ENCODE assay signal across 2 cellular contexts in the genomic region with DNA sequence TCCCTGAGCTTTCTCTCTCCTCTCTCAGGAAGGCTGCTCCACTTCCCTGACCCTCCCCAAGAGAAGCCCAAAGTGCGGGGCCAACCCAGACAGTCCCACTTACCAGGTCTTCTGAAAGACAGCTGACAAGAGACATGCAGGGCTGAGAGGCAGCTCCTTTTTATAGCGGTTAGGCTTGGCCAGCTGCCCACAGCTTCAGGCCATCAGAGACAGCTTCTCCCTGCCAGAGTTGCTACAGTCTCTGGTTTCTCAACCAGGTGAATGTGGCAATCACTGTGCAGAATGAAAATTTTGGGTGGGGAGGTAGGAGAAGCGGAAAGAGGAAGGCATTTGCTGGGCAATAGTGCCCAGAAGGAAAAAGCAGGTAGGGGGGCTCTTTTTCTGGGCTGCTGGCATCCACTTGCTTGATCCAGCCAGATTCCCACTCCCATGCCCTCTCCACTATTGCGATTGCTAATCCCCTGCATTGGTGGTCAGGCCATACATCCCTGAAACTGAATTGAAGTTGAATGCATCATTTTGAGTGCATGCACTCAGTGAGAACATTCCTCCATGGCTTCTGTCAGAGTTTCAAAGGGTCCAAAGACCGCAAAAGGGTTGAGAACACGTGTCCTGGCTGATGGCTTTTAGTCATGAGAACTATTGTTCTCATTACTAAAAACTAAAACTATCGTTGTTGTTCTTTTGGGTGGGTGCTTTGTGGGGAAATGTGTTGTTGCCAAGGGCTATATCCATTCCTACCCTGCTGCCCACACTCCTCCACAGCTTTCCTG.
TF ChIP-seq lines count a peak whose summit lies in the region.

TSS of gene S100A8 (minus strand) at position 136 of the 773 bp plus-strand sequence. CDS start 538 bp downstream, outside the sequence.

TF ChIP-seq in liver, 16 proteins besides CTCF, POLR2A, EP300 and RAD21:
- no peak for TF ChIP-seq FOXA1 (IDR thresholded peaks at IDR 0.05)
- no peak for TF ChIP-seq NR2F2 (IDR thresholded peaks at IDR 0.05)
- TF ChIP-seq TAF1 (conservative IDR thresholded peaks at IDR 0.05), result no peak
- TF ChIP-seq YY1 (IDR thresholded peaks at IDR 0.05), result no peak
- TF ChIP-seq RXRA (IDR thresholded peaks at IDR 0.05), result no peak
- TF ChIP-seq HNF4G (IDR thresholded peaks at IDR 0.05), result no peak
- no peak for TF ChIP-seq FOXA2 (IDR thresholded peaks at IDR 0.05)
- TF ChIP-seq HNF4A (conservative IDR thresholded peaks at IDR 0.05), result no peak
- TF ChIP-seq ATF3 (IDR thresholded peaks at IDR 0.05), result no peak
- no peak for TF ChIP-seq JUND (IDR thresholded peaks at IDR 0.05)
- TF ChIP-seq REST (IDR thresholded peaks at IDR 0.05), result no peak
- TF ChIP-seq ZBTB33 (IDR thresholded peaks at IDR 0.05), result no peak
- no peak for TF ChIP-seq GABPA (IDR thresholded peaks at IDR 0.05 in 1 of 2, conservative IDR thresholded peaks at IDR 0.05 in 1 of 2)
- TF ChIP-seq SP1 (IDR thresholded peaks at IDR 0.05), result no peak
- TF ChIP-seq, protein P1, sequence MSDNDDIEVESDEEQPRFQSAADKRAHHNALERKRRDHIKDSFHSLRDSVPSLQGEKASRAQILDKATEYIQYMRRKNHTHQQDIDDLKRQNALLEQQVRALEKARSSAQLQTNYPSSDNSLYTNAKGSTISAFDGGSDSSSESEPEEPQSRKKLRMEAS (IDR thresholded peaks at IDR 0.05), result no peak
- TF ChIP-seq EGR1 (IDR thresholded peaks at IDR 0.05; ENCODE audit: low read depth in 2 of 2), result no peak

TF ChIP-seq in HepG2, 621 proteins besides CTCF, POLR2A, EP300 and RAD21:
- TF ChIP-seq, protein P2, sequence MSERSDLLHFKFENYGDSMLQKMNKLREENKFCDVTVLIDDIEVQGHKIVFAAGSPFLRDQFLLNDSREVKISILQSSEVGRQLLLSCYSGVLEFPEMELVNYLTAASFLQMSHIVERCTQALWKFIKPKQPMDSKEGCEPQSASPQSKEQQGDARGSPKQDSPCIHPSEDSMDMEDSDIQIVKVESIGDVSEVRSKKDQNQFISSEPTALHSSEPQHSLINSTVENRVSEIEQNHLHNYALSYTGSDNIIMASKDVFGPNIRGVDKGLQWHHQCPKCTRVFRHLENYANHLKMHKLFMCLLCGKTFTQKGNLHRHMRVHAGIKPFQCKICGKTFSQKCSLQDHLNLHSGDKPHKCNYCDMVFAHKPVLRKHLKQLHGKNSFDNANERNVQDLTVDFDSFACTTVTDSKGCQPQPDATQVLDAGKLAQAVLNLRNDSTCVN (CRISPR knock-in tag; IDR thresholded peaks at IDR 0.05; ENCODE audit: borderline replicate concordance), result no peak
- TF ChIP-seq XBP1 (CRISPR knock-in tag; IDR thresholded peaks at IDR 0.05) (no peak), GATAD2A (CRISPR knock-in tag; IDR thresholded peaks at IDR 0.05) (no peak), ZNF761 (CRISPR knock-in tag; conservative IDR thresholded peaks at IDR 0.05) (no peak), NCOA5 (CRISPR knock-in tag; IDR thresholded peaks at IDR 0.05) (no peak), ZBTB33 (CRISPR knock-in tag; IDR thresholded peaks at IDR 0.05) (no peak), SIN3B (IDR thresholded peaks at IDR 0.05; ENCODE audit: low read length) (no peak), ATF2 (CRISPR knock-in tag; IDR thresholded peaks at IDR 0.05) (no peak), HOXA5 (CRISPR knock-in tag; IDR thresholded peaks at IDR 0.05) (no peak), NAIF1 (CRISPR knock-in tag; IDR thresholded peaks at IDR 0.05; ENCODE audit: borderline replicate concordance) (no peak), ZNF230 (CRISPR knock-in tag; IDR thresholded peaks at IDR 0.05) (no peak), CCDC6 (CRISPR knock-in tag; IDR thresholded peaks at IDR 0.05) (no peak), NFYC (CRISPR knock-in tag; IDR thresholded peaks at IDR 0.05) (no peak), REL (CRISPR knock-in tag; conservative IDR thresholded peaks at IDR 0.05) (no peak), CREB1 (IDR thresholded peaks at IDR 0.05) (no peak), CREB1 (CRISPR knock-in tag; IDR thresholded peaks at IDR 0.05) (no peak), IRF9 (CRISPR knock-in tag; IDR thresholded peaks at IDR 0.05; ENCODE audit: borderline replicate concordance) (no peak), ZBTB14 (CRISPR knock-in tag; IDR thresholded peaks at IDR 0.05) (no peak)
- TF ChIP-seq, protein P3, sequence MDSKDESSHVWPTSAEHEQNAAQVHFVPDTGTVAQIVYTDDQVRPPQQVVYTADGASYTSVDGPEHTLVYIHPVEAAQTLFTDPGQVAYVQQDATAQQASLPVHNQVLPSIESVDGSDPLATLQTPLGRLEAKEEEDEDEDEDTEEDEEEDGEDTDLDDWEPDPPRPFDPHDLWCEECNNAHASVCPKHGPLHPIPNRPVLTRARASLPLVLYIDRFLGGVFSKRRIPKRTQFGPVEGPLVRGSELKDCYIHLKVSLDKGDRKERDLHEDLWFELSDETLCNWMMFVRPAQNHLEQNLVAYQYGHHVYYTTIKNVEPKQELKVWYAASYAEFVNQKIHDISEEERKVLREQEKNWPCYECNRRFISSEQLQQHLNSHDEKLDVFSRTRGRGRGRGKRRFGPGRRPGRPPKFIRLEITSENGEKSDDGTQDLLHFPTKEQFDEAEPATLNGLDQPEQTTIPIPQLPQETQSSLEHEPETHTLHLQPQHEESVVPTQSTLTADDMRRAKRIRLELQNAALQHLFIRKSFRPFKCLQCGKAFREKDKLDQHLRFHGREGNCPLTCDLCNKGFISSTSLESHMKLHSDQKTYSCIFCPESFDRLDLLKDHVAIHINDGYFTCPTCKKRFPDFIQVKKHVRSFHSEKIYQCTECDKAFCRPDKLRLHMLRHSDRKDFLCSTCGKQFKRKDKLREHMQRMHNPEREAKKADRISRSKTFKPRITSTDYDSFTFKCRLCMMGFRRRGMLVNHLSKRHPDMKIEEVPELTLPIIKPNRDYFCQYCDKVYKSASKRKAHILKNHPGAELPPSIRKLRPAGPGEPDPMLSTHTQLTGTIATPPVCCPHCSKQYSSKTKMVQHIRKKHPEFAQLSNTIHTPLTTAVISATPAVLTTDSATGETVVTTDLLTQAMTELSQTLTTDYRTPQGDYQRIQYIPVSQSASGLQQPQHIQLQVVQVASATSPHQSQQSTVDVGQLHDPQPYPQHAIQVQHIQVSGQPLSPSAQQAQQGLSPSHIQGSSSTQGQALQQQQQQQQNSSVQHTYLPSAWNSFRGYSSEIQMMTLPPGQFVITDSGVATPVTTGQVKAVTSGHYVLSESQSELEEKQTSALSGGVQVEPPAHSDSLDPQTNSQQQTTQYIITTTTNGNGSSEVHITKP (CRISPR knock-in tag; IDR thresholded peaks at IDR 0.05; ENCODE audit: low read depth), result no peak
- TF ChIP-seq, protein P4, sequence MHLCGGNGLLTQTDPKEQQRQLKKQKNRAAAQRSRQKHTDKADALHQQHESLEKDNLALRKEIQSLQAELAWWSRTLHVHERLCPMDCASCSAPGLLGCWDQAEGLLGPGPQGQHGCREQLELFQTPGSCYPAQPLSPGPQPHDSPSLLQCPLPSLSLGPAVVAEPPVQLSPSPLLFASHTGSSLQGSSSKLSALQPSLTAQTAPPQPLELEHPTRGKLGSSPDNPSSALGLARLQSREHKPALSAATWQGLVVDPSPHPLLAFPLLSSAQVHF (CRISPR knock-in tag; IDR thresholded peaks at IDR 0.05), result no peak
